ENCODE assay signal across 17 cellular contexts in genomic region chr12:128918910-128919309, GRCh38.
"Had no signal": no experiment of that assay in that cellular context is flagged by ENCODE, and none has a peak within 500 bp of the region (broad histone marks: within the 10 kb centered on the region; RNA-seq: fewer than 3 reads in every experiment).

No MANE protein-coding gene starts in this region.

- H3K9me3 Mint-ChIP-seq: activated naive CD4-positive, alpha-beta T cell treated with anti-CD3 and anti-CD28 coated beads, Interleukin-2, amount 50 U/mL, for 24 hours; activated T-cell treated with anti-CD3 and anti-CD28 coated beads, Interleukin-2, amount 50 U/mL, for 4 hours; natural killer cell; stimulated activated naive B cell treated with anti-CD40 and anti-IgM and Interleukin-4, amounts not matched to agents 10 μg/mL and 1 μg/mL and 100 μg/mL, for 72 hours had no signal

- H3K36me3 Mint-ChIP-seq: activated CD8-positive, alpha-beta memory T cell treated with anti-CD3 and anti-CD28 coated beads, Interleukin-2, amount 10 ng/mL, durations not matched to agents 7 days and 5 days; activated naive CD4-positive, alpha-beta T cell treated with anti-CD3 and anti-CD28 coated beads, Interleukin-2, amount 50 U/mL, for 24 hours; natural killer cell had no signal

- ATAC-seq: activated CD8-positive, alpha-beta memory T cell treated with anti-CD3 and anti-CD28 coated beads, Interleukin-2, amount 10 ng/mL, durations not matched to agents 7 days and 5 days; body of pancreas; left lung; natural killer cell; stimulated activated naive B cell treated with anti-CD40 and anti-IgM and Interleukin-4, amounts not matched to agents 10 μg/mL and 1 μg/mL and 100 μg/mL, for 72 hours had no signal

- H3K4me3 Mint-ChIP-seq: activated CD8-positive, alpha-beta memory T cell treated with anti-CD3 and anti-CD28 coated beads, Interleukin-2, amount 10 ng/mL, durations not matched to agents 7 days and 5 days; activated naive CD4-positive, alpha-beta T cell treated with anti-CD3 and anti-CD28 coated beads, Interleukin-2, amount 50 U/mL, for 24 hours; activated T-cell treated with anti-CD3 and anti-CD28 coated beads, Interleukin-2, amount 50 U/mL, for 4 hours; natural killer cell; stimulated activated naive B cell treated with anti-CD40 and anti-IgM and Interleukin-4, amounts not matched to agents 10 μg/mL and 1 μg/mL and 100 μg/mL, for 72 hours had no signal

- DNase-seq: activated CD4-positive, CD25-positive, alpha-beta regulatory T cell; activated CD8-positive, alpha-beta memory T cell treated with anti-CD3 and anti-CD28 coated beads, Interleukin-2, amount 10 ng/mL, durations not matched to agents 7 days and 5 days; activated effector memory CD4-positive, alpha-beta T cell treated with anti-CD3 and anti-CD28 coated beads, Interleukin-2, amount 50 U/mL, for 16 hours; activated T-cell treated with anti-CD3 and anti-CD28 coated beads, Interleukin-2, amount 50 U/mL, for 4 hours; amygdala; body of pancreas; caudate nucleus; esophagus squamous epithelium; hypothalamus; kidney; left lung; natural killer cell; occipital lobe; stimulated activated CD4-positive, alpha-beta T cell treated with anti-CD3 and anti-CD28 coated beads, Interleukin-2, amount 100 ng/mL, for 48 hours; stimulated activated naive B cell treated with anti-CD40 and anti-IgM and Interleukin-4, amounts not matched to agents 10 μg/mL and 1 μg/mL and 100 μg/mL, for 72 hours; upper lobe of left lung had no signal

- H3K27ac Mint-ChIP-seq: activated CD8-positive, alpha-beta memory T cell treated with anti-CD3 and anti-CD28 coated beads, Interleukin-2, amount 10 ng/mL, durations not matched to agents 7 days and 5 days; natural killer cell; stimulated activated naive B cell treated with anti-CD40 and anti-IgM and Interleukin-4, amounts not matched to agents 10 μg/mL and 1 μg/mL and 100 μg/mL, for 72 hours had no signal
